3 cellular contexts compared by ENCODE assay signal in genomic region chr13:65155861-65156260, GRCh38.
TF ChIP-seq lines count a peak whose summit lies in the region.

No MANE protein-coding gene starts in this region.

TF ChIP-seq in A549, 52 proteins besides CTCF, POLR2A, EP300 and RAD21 (continued from another document):
- TF ChIP-seq ZNF302 (CRISPR knock-in tag; IDR thresholded peaks at IDR 0.05) (no peak), MYC (IDR thresholded peaks at IDR 0.05; ENCODE audit: borderline replicate concordance, low read length) (no peak), FOSL2 (IDR thresholded peaks at IDR 0.05) (no peak), FOSL2 (CRISPR knock-in tag; IDR thresholded peaks at IDR 0.05) (no peak)

TF ChIP-seq in HEK293, 187 proteins besides CTCF, POLR2A, EP300 and RAD21 (continued from another document and continues in another):
- 0 out of 2 replicates have a peak, but pooled peaks have one; percentile 46 for TF ChIP-seq ZNF202 (tag by site-specific recombination; IDR thresholded peaks at IDR 0.05; ENCODE audit: borderline replicate concordance)
- TF ChIP-seq ZNF549 (tag by site-specific recombination; IDR thresholded peaks at IDR 0.05), result no peak
- no peak for TF ChIP-seq ZNF404 (tag by site-specific recombination; IDR thresholded peaks at IDR 0.05)
- TF ChIP-seq, protein P1, sequence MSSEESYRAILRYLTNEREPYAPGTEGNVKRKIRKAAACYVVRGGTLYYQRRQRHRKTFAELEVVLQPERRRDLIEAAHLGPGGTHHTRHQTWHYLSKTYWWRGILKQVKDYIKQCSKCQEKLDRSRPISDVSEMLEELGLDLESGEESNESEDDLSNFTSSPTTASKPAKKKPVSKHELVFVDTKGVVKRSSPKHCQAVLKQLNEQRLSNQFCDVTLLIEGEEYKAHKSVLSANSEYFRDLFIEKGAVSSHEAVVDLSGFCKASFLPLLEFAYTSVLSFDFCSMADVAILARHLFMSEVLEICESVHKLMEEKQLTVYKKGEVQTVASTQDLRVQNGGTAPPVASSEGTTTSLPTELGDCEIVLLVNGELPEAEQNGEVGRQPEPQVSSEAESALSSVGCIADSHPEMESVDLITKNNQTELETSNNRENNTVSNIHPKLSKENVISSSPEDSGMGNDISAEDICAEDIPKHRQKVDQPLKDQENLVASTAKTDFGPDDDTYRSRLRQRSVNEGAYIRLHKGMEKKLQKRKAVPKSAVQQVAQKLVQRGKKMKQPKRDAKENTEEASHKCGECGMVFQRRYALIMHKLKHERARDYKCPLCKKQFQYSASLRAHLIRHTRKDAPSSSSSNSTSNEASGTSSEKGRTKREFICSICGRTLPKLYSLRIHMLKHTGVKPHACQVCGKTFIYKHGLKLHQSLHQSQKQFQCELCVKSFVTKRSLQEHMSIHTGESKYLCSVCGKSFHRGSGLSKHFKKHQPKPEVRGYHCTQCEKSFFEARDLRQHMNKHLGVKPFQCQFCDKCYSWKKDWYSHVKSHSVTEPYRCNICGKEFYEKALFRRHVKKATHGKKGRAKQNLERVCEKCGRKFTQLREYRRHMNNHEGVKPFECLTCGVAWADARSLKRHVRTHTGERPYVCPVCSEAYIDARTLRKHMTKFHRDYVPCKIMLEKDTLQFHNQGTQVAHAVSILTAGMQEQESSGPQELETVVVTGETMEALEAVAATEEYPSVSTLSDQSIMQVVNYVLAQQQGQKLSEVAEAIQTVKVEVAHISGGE (tag by site-specific recombination; conservative IDR thresholded peaks at IDR 0.05; ENCODE audit: low read depth), result peak; percentile 49
- TF ChIP-seq ZNF626 (tag by site-specific recombination; IDR thresholded peaks at IDR 0.05), result no peak
- no peak for TF ChIP-seq ZNF449 (tag by site-specific recombination; IDR thresholded peaks at IDR 0.05)
- no peak for TF ChIP-seq ZNF302 (tag by site-specific recombination; IDR thresholded peaks at IDR 0.05; ENCODE audit: low read depth)
- no peak for TF ChIP-seq ZNF341 (tag by site-specific recombination; IDR thresholded peaks at IDR 0.05; ENCODE audit: low read depth)
- TF ChIP-seq ZNF561 (tag by site-specific recombination; IDR thresholded peaks at IDR 0.05; ENCODE audit: borderline replicate concordance), result no peak
- TF ChIP-seq TCF7L2 (IDR thresholded peaks at IDR 0.05; ENCODE audit: borderline replicate concordance, low read depth, low read length), result no peak
- no peak for TF ChIP-seq SP3 (tag by site-specific recombination; IDR thresholded peaks at IDR 0.05)
- TF ChIP-seq ZNF274 (IDR thresholded peaks at IDR 0.05; ENCODE audit: low read length), result no peak
- TF ChIP-seq ZNF274 (tag by site-specific recombination; IDR thresholded peaks at IDR 0.05; ENCODE audit: borderline replicate concordance), result no peak
- TF ChIP-seq, protein P2, sequence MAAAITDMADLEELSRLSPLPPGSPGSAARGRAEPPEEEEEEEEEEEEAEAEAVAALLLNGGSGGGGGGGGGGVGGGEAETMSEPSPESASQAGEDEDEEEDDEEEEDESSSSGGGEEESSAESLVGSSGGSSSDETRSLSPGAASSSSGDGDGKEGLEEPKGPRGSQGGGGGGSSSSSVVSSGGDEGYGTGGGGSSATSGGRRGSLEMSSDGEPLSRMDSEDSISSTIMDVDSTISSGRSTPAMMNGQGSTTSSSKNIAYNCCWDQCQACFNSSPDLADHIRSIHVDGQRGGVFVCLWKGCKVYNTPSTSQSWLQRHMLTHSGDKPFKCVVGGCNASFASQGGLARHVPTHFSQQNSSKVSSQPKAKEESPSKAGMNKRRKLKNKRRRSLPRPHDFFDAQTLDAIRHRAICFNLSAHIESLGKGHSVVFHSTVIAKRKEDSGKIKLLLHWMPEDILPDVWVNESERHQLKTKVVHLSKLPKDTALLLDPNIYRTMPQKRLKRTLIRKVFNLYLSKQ (tag by site-specific recombination; IDR thresholded peaks at IDR 0.05; ENCODE audit: borderline replicate concordance), result no peak
- TF ChIP-seq PRDM4 (tag by site-specific recombination; IDR thresholded peaks at IDR 0.05), result no peak
- no peak for TF ChIP-seq ZNF2 (tag by site-specific recombination; IDR thresholded peaks at IDR 0.05)
- 0 out of 2 replicates have a peak, but pooled peaks have one; percentile 13 for TF ChIP-seq ZNF654 (tag by site-specific recombination; IDR thresholded peaks at IDR 0.05; ENCODE audit: low read depth)
- TF ChIP-seq ZNF555 (tag by site-specific recombination; conservative IDR thresholded peaks at IDR 0.05), result peak; percentile 41
- TF ChIP-seq ZNF768 (tag by site-specific recombination; IDR thresholded peaks at IDR 0.05), result no peak
- peak; percentile 62 for TF ChIP-seq ZNF426 (tag by site-specific recombination; IDR thresholded peaks at IDR 0.05)
- no peak for TF ChIP-seq ZNF629 (tag by site-specific recombination; IDR thresholded peaks at IDR 0.05)
- TF ChIP-seq ZNF501 (tag by site-specific recombination; IDR thresholded peaks at IDR 0.05), result no peak
- peak; percentile 44; the same call in 1 of the 2 replicates for TF ChIP-seq ZNF433 (tag by site-specific recombination; IDR thresholded peaks at IDR 0.05; ENCODE audit: low read depth)
- TF ChIP-seq ZSCAN16 (tag by site-specific recombination; IDR thresholded peaks at IDR 0.05), result no peak

TF ChIP-seq in H1, 55 proteins besides CTCF, POLR2A, EP300 and RAD21 (continued from another document):
- TF ChIP-seq RNF2 (IDR thresholded peaks at IDR 0.05; ENCODE audit: borderline replicate concordance, low read depth, low read length, missing control alignments, poor library complexity, severe bottlenecking), result no peak
- no peak for TF ChIP-seq BCL11A (IDR thresholded peaks at IDR 0.05; ENCODE audit: low read depth in 2 of 2, low read length in 2 of 2)
- TF ChIP-seq PHF8 (conservative IDR thresholded peaks at IDR 0.05; ENCODE audit: low read depth, low read length), result no peak
- TF ChIP-seq ASH2L (IDR thresholded peaks at IDR 0.05; ENCODE audit: low read length), result no peak
- TF ChIP-seq, protein P3, sequence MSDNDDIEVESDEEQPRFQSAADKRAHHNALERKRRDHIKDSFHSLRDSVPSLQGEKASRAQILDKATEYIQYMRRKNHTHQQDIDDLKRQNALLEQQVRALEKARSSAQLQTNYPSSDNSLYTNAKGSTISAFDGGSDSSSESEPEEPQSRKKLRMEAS (IDR thresholded peaks at IDR 0.05), result no peak
- no peak for TF ChIP-seq CBX8 (IDR thresholded peaks at IDR 0.05; ENCODE audit: borderline replicate concordance, low read depth, low read length)
- TF ChIP-seq KDM5A (IDR thresholded peaks at IDR 0.05; ENCODE audit: low read length), result no peak
